In the genomic region with DNA sequence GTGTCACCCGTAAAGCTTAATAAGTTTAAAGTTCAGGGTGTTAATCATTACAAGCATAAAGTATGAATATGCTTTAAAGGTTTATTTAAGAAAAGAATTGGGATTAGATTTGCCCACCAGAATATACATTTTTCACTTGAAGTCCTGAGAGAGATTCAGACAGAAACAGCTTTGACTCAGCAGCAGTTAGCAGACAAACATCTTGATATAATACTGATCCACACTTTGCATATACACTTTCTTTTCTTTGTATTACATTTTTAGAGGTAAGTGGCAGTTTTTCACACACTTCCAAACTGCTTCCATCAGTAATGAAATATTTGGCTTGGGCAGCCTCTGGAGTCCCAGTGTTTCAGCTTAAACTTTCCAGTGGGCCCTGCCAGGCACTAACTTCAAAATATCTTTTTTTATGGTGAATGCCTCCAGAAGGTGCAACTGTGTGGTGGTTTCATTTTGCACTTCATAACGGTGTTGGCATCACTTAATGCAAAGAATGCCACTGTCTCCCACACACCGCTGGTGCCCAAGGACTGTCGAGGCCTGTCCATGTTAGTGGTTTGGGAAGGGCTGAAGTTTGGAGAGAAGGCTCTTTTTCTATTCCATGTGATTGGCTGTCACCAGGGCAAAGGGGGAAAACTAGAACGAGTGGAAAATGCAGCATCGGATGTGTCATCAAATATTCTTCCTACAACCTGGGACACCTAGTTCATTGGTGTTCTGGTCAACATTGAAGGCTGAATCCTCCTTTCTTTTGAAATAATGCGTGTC, we compare ENCODE assay signal across 11 cellular contexts. TPM values are rescaled to one million over a fixed set of nuclear protein-coding genes. Genes with fewer than 3 reads are reported as not detected.
DNase-seq lines count a peak whose midpoint lies in the region; ATAC-seq, FAIRE-seq and TF ChIP-seq lines count a peak whose summit lies in the region.
"Had no signal": no experiment of that assay in that cellular context is flagged by ENCODE, and none has a peak within 500 bp of the region (broad histone marks: within the 10 kb centered on the region; RNA-seq: fewer than 3 reads in every experiment).

No MANE protein-coding gene starts in this region.

- H3K79me2 ChIP-seq in mammary epithelial cell (ENCODE audit: insufficient read depth, low read length): peaks cover 96% of the 10 kb centered on the region

- no peak for TF ChIP-seq CTCF in mammary epithelial cell (conservative IDR thresholded peaks at IDR 0.05 in 1 of 2, IDR thresholded peaks at IDR 0.05 in 1 of 2; ENCODE audit: extremely low read depth in 1 of 2, insufficient read depth in 1 of 2, low read depth in 1 of 2, low read length in 2 of 2)
- TF ChIP-seq CTCF in psoas muscle (IDR thresholded peaks at IDR 0.05): no peak

- TF ChIP-seq POLR2A in GM12891 (IDR thresholded peaks at IDR 0.05; ENCODE audit: low read depth, low read length): no peak

- no TSS peak for BruUV-seq in mammary epithelial cell (replicated peaks; lab: Mats Ljungman, UMichigan)

- H3K27ac ChIP-seq in mammary epithelial cell (ENCODE audit: insufficient read depth, low read depth, low read length) (peak overlapping the region; percentile 47), psoas muscle (peak overlapping the region; percentile 24)

- H3K9me3 ChIP-seq in mammary epithelial cell (replicated peaks; ENCODE audit: insufficient read depth, low read length): no peaks in the 10 kb centered on the region
- H3K9me3 ChIP-seq in psoas muscle: no peaks in the 10 kb centered on the region

- H3K36me3 ChIP-seq in mammary epithelial cell (ENCODE audit: insufficient read depth, low read length) (no peaks in the 10 kb centered on the region), psoas muscle (ENCODE audit: insufficient read depth in 1 of 2, low read depth in 1 of 2) (no peaks in the 10 kb centered on the region)

- in situ Hi-C loops in mammary epithelial cell (cut with MboI; ENCODE audit: low sequenced_read_pairs in 2 of 2): loop anchor here (25.0 kb wide), 2 partner anchors 781 to 1031 kb away; no protein-coding TSS in a partner anchor

- CTCF ChIA-PET in mammary epithelial cell (lab: Charles Lee; ENCODE audit: low non-redundant PET): interaction anchor here (0.7 kb wide), 1 partner anchor 1102 kb away, joined by 6 read pairs; no protein-coding TSS in a partner anchor

- peak overlapping the region; percentile 14 for H2AFZ ChIP-seq in mammary epithelial cell (ENCODE audit: low read depth, low read length)

- WGBS in mammary epithelial cell (ENCODE audit: low coverage, missing lambda C conversion rate): 6% methylated on average over 6 of the region's 7 CpGs
- 46 to 62% (median 56%) methylated on average over 7 of the region's 7 CpGs for WGBS in psoas muscle, 3 donors

- dilution Hi-C loops in mammary epithelial cell (cut with HindIII; ENCODE audit: low sequenced_read_pairs): no loop called here

- intact Hi-C loops in mammary epithelial cell (cut with micrococcal nuclease): no loop called here
- intact Hi-C loops in psoas muscle (cut with DNase I): no loop called here

- peak overlapping the region; percentile 37 for H3K9ac ChIP-seq in mammary epithelial cell (ENCODE audit: insufficient read depth, low read length)

- H3K27me3 ChIP-seq in mammary epithelial cell (ENCODE audit: insufficient read depth, low read length) (no peaks in the 10 kb centered on the region), psoas muscle (ENCODE audit: insufficient read depth in 3 of 3, low read length in 2 of 3) (no peaks in the 10 kb centered on the region)

- no peak for DNase-seq in GM12891 (ENCODE audit: insufficient read length, low spot score)
- peak; percentile 72 for DNase-seq in mammary epithelial cell
- no peak for DNase-seq in psoas muscle
- no peak for DNase-seq in C1 segment of cervical spinal cord (lab: John Stamatoyannopoulos, UW)
- DNase-seq in inferior parietal cortex (ENCODE audit: extremely low spot score): no peak
- DNase-seq: left colon; PC-3; stimulated activated CD4-positive, alpha-beta T cell treated with anti-CD3 and anti-CD28 coated beads, Interleukin-2, amount 100 ng/mL, for 48 hours had no signal

- H3K4me2 ChIP-seq in mammary epithelial cell (ENCODE audit: insufficient read depth, low read depth, low read length): peak overlapping the region; percentile 76

- no peaks in the 10 kb centered on the region for H4K20me1 ChIP-seq in mammary epithelial cell (ENCODE audit: insufficient read depth, low read length)

- ATAC-seq in HG02852 (IDR thresholded peaks at IDR 0.05; ENCODE audit: unreplicated experiment) (peak; percentile 47), psoas muscle (no peak), GM19455 (IDR thresholded peaks at IDR 0.05; ENCODE audit: unreplicated experiment) (no peak), GM19452 (IDR thresholded peaks at IDR 0.05; ENCODE audit: unreplicated experiment) (no peak)
- ATAC-seq: left colon, PC-3 had no signal

- peak; percentile 58 for FAIRE-seq in GM12891 (lab: Jason Lieb, UNC)

- H3K4me1 ChIP-seq in mammary epithelial cell (ENCODE audit: insufficient read depth, low read length): peaks cover 65% of the 10 kb centered on the region
- H3K4me1 ChIP-seq in psoas muscle: peaks cover 70% of the 10 kb centered on the region

- H3K4me3 ChIP-seq in mammary epithelial cell (replicated peaks in 1 of 3; ENCODE audit: insufficient read depth in 1 of 3, low read depth in 2 of 3, low read length in 3 of 3): peak overlapping the region in 2 of 3 experiments; percentile 17 to 19
- H3K4me3 ChIP-seq in psoas muscle: no peak overlapping the region

TF ChIP-seq in GM12891, 5 proteins besides CTCF, POLR2A, EP300 and RAD21:
- TF ChIP-seq TAF1 (IDR thresholded peaks at IDR 0.05; ENCODE audit: low read depth, low read length) (no peak), POLR2AphosphoS5 (IDR thresholded peaks at IDR 0.05; ENCODE audit: low read depth, low read length) (no peak), PAX5 (IDR thresholded peaks at IDR 0.05; ENCODE audit: insufficient read depth, low read length, severe bottlenecking) (no peak), SPI1 (IDR thresholded peaks at IDR 0.05; ENCODE audit: low read depth, low read length) (no peak), POU2F2 (IDR thresholded peaks at IDR 0.05; ENCODE audit: low read depth, low read length) (no peak)

RNA-seq across cellular contexts. Expression of gene PIK3R1, which starts 53.0 kb away (rescaled TPM):
- polyA plus RNA-seq in GM12891 (2012; ENCODE audit: low read depth, missing spikeins): 16.1 TPM
- total RNA-seq in mammary epithelial cell (100 to 1,000 TPM in 1 of 2 donors, 10 to 100 TPM in 1; 74.3 to 195 TPM), psoas muscle (100 to 1,000 TPM; 102 to 155 (median 140) TPM)
- polyA plus RNA-seq in mammary epithelial cell (11.1 TPM), psoas muscle (10 to 100 TPM; 29.7 to 63.8 (median 30.7) TPM)
- 96.6 TPM for polyA minus RNA-seq in mammary epithelial cell
